ENCODE assay signal across 8 cellular contexts in genomic region chr1:167043752-167044488, GRCh38. TPM values are rescaled to one million over a fixed set of nuclear protein-coding genes. Genes with fewer than 3 reads are reported as not detected.
A peak's percentile ranks its signal among the peaks of the same experiment; 100 is the strongest.
DNase-seq lines count a peak whose midpoint lies in the region; ATAC-seq and TF ChIP-seq lines count a peak whose summit lies in the region.

No MANE protein-coding gene starts in this region.

- TF ChIP-seq EP300 in Ishikawa (IDR thresholded peaks at IDR 0.05; ENCODE audit: borderline replicate concordance): no peak

- H3K27ac ChIP-seq in Peyer's patch: peak overlapping the region in 3 of 4 donors; percentile 32 to 50 (median 35)

- H3K4me3 ChIP-seq in Peyer's patch: peak overlapping the region; percentile 22 to 48 (median 41)
- peak overlapping the region; percentile 41 for H3K4me3 ChIP-seq in retinal pigment epithelial cell (ENCODE audit: low read length)

- intact Hi-C loops in Right ventricle myocardium superior (cut with DNase I): no loop called here
- intact Hi-C loops in posterior vena cava (cut with DNase I): no loop called here

- ATAC-seq in GM21423 (IDR thresholded peaks at IDR 0.05; ENCODE audit: unreplicated experiment): peak; percentile 99
- ATAC-seq in Right ventricle myocardium superior (ENCODE audit: poor library complexity): peak; percentile 93

- H3K4me1 ChIP-seq in Peyer's patch: peaks cover 0 to 5% (median 0%) of the 10 kb centered on the region in 4 donors

- TF ChIP-seq CTCF in Peyer's patch (IDR thresholded peaks at IDR 0.05) (no peak), retinal pigment epithelial cell (conservative IDR thresholded peaks at IDR 0.05; ENCODE audit: low read depth, low read length) (no peak)

- no peaks in the 10 kb centered on the region for H3K27me3 ChIP-seq in Peyer's patch

- no peak for TF ChIP-seq POLR2A in Peyer's patch (IDR thresholded peaks at IDR 0.05)

- TF ChIP-seq RAD21 in Ishikawa (IDR thresholded peaks at IDR 0.05; ENCODE audit: low read depth): no peak

- in situ Hi-C loops in Caki2 (cut with HindIII; ENCODE audit: low pct_unique_long_range_greater_than_20kb, low sequenced_read_pairs): no loop called here

- no peaks in the 10 kb centered on the region for H3K9me3 ChIP-seq in Peyer's patch

- no peaks in the 10 kb centered on the region for H3K36me3 ChIP-seq in Peyer's patch

- DNase-seq in Caki2 (ENCODE audit: low read depth) (peak; percentile 48), Peyer's patch (peak; percentile 81 to 91 (median 81)), Right ventricle myocardium superior (peak; percentile 69), retinal pigment epithelial cell (ENCODE audit: low read depth) (no peak), posterior vena cava (ENCODE audit: low spot score) (no peak)
- peak; percentile 47 for DNase-seq in activated effector memory CD4-positive, alpha-beta T cell treated with Interleukin-2 at 50 U/mL for 16 hours

TF ChIP-seq in Ishikawa, 13 proteins besides CTCF, POLR2A, EP300 and RAD21:
- TF ChIP-seq MAX (IDR thresholded peaks at IDR 0.05) (0 out of 2 replicates have a peak, but pooled peaks have one; percentile 22), CREB1 (IDR thresholded peaks at IDR 0.05; ENCODE audit: low read depth) (no peak)

RNA-seq across cellular contexts. Expression of gene GPA33, which starts 46.3 kb away (rescaled TPM):
- not detected in 2 replicates for total RNA-seq in Caki2 (2014; rRNA removed; shearing (Covaris generic); ENCODE audit: low replicate concordance)
- total RNA-seq in Peyer's patch (100 to 1,000 TPM in 3 of 4 donors, 10 to 100 TPM in 1; 15.7 to 397 (median 317) TPM), Right ventricle myocardium superior (0.19 TPM), posterior vena cava (not detected)

RNA-seq across cellular contexts. Expression of gene STYXL2, which starts 50.0 kb away (rescaled TPM):
- not detected in 2 replicates for total RNA-seq in Caki2 (2014; rRNA removed; shearing (Covaris generic); ENCODE audit: low replicate concordance)
- total RNA-seq in Peyer's patch (not detected), Right ventricle myocardium superior (121 TPM), posterior vena cava (under 1 TPM in 1 of 2 donors, not detected in 1; 0.14 TPM)

RNA-seq across cellular contexts. Expression of gene MAEL, which starts 54.8 kb away (rescaled TPM):
- not detected in 2 replicates for total RNA-seq in Caki2 (2014; rRNA removed; shearing (Covaris generic); ENCODE audit: low replicate concordance)
- total RNA-seq in Peyer's patch (not detected), Right ventricle myocardium superior (1.7 TPM), posterior vena cava (under 1 TPM in 1 of 2 donors, not detected in 1; 0.23 TPM)

Comparison
In these comparisons a context has a peak if more than half of its experiments do, and no peak if none do; other contexts are left out.
1. DNase-seq: peak in Caki2 (single experiment), Peyer's patch (3 of 3), activated effector memory CD4-positive, alpha-beta T cell treated with Interleukin-2 at 50 U/mL for 16 hours (single experiment) and Right ventricle myocardium superior (single experiment); none in retinal pigment epithelial cell (single experiment) and posterior vena cava (single experiment).
2. RNA of gene GPA33, which starts 46.3 kb away (total RNA-seq): 15.7 to 397 TPM in Peyer's patch; 0.19 TPM in Right ventricle myocardium superior (single experiment), not detected in posterior vena cava and not detected in Caki2; every median in the first group is over 10 times any median in the second.
3. RNA of gene STYXL2, which starts 50.0 kb away (total RNA-seq): 121 TPM in Right ventricle myocardium superior (single experiment); 0.14 TPM in posterior vena cava, not detected in Peyer's patch and not detected in Caki2; every median in the first group is over 100 times any median in the second.